Comparison of ENCODE assay signal across 14 cellular contexts in the genomic region with DNA sequence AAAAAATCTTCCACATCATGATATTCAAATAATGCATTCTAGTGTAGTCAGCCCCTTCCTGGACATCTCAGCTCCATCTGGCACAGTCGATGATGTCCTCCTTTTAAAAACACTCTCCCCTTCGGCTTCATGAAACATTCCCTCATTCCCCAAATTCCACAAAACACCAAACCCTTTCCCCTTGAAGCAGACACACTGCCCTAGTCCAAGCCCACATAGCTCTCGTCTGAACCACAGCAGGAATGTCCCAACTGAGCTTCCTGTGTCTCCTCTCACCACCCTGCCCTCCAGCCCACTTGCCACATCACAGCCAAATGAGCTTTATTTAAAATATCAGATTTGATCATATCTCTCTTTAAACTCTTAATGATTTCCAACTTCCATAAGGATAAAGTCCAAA.
DNase-seq lines count a peak whose midpoint lies in the region; ATAC-seq, FAIRE-seq and TF ChIP-seq lines count a peak whose summit lies in the region.
"Had no signal": no experiment of that assay in that cellular context is flagged by ENCODE, and none has a peak within 500 bp of the region (broad histone marks: within the 10 kb centered on the region; RNA-seq: fewer than 3 reads in every experiment).

No MANE protein-coding gene starts in this region.

- no peak overlapping the region for H3K4me3 ChIP-seq in hepatocyte
- H3K4me3 ChIP-seq: GM12878 had no signal

- DNase-seq in T-helper 2 cell treated with Interferon-gamma antibody and Interleukin-4, amounts not matched to agents 5 μg/mL and 100 μg/mL, for 36 hours (ENCODE audit: low spot score): no peak
- DNase-seq in T-helper 2 cell (no peak), amniotic epithelial cell (ENCODE audit: low read depth) (peak; percentile 92), hepatocyte (ENCODE audit: low spot score) (no peak), urothelium cell line (ENCODE audit: low spot score) (peak; percentile 72), GM10248 (ENCODE audit: extremely low spot score) (no peak)
- DNase-seq in effector memory CD8-positive, alpha-beta T cell: no peak
- DNase-seq: activated T-cell treated with anti-CD3 and anti-CD28 coated beads, Interleukin-2, amount 50 U/mL, for 4 hours; endodermal cell; NCI-H2081; T-cell had no signal

- no peaks in the 10 kb centered on the region for H3K27me3 ChIP-seq in hepatocyte

- FAIRE-seq in urothelium cell line (lab: Jason Lieb, UNC): peak; percentile 53
- FAIRE-seq: GM12878 had no signal

- no peak overlapping the region for H2AFZ ChIP-seq in hepatocyte

- peaks cover 17% of the 10 kb centered on the region for H3K4me1 ChIP-seq in hepatocyte (ENCODE audit: insufficient read depth)

- H3K36me3 ChIP-seq in hepatocyte (replicated peaks; ENCODE audit: insufficient read depth, low read depth): no peaks in the 10 kb centered on the region

- POLR2A ChIA-PET in GM10248 (lab: Yijun Ruan, JAX): no interaction called here

- H3K36me3 Mint-ChIP-seq in T-helper 2 cell treated with Interferon-gamma antibody and Interleukin-4, amounts not matched to agents 5 μg/mL and 100 μg/mL, for 36 hours (ENCODE audit: low read depth): peaks cover 3% of the 10 kb centered on the region
- no peaks in the 10 kb centered on the region for H3K36me3 Mint-ChIP-seq in effector memory CD8-positive, alpha-beta T cell (ENCODE audit: insufficient read depth)
- H3K36me3 Mint-ChIP-seq: T-cell had no signal

- peak overlapping the region; percentile 70 for H3K27ac ChIP-seq in hepatocyte

- no peak overlapping the region for H3K4me2 ChIP-seq in hepatocyte

- H3K9me3 ChIP-seq in hepatocyte (ENCODE audit: low read depth): no peaks in the 10 kb centered on the region

- ATAC-seq in effector memory CD8-positive, alpha-beta T cell (replicated peaks): no peak
- no peak for ATAC-seq in GM21825 (IDR thresholded peaks at IDR 0.05; ENCODE audit: unreplicated experiment)
- ATAC-seq: activated T-cell treated with anti-CD3 and anti-CD28 coated beads, Interleukin-2, amount 50 U/mL, for 4 hours; GM12878; T-cell had no signal

- no peaks in the 10 kb centered on the region for H4K20me1 ChIP-seq in hepatocyte (ENCODE audit: insufficient read depth, poor library complexity, severe bottlenecking)

- no peaks in the 10 kb centered on the region for H3K9me2 ChIP-seq in hepatocyte (replicated peaks; ENCODE audit: insufficient read depth)

- 63% methylated on average over 3 of the region's 3 CpGs for whole genome bisulfite sequencing in hepatocyte (ENCODE audit: low lambda C conversion rate, missing lambda C conversion rate)

- no peaks in the 10 kb centered on the region for H3K27me3 Mint-ChIP-seq in T-helper 2 cell treated with Interferon-gamma antibody and Interleukin-4, amounts not matched to agents 5 μg/mL and 100 μg/mL, for 36 hours (ENCODE audit: low read depth)
- H3K27me3 Mint-ChIP-seq in effector memory CD8-positive, alpha-beta T cell: no peaks in the 10 kb centered on the region
- H3K27me3 Mint-ChIP-seq: B cell had no signal

- no peaks in the 10 kb centered on the region for H3K9me3 Mint-ChIP-seq in T-helper 2 cell treated with Interferon-gamma antibody and Interleukin-4, amounts not matched to agents 5 μg/mL and 100 μg/mL, for 36 hours
- no peaks in the 10 kb centered on the region for H3K9me3 Mint-ChIP-seq in effector memory CD8-positive, alpha-beta T cell
- H3K9me3 Mint-ChIP-seq: activated T-cell treated with anti-CD3 and anti-CD28 coated beads, Interleukin-2, amount 50 U/mL, for 4 hours; endodermal cell; T-cell had no signal

- peak overlapping the region; percentile 18 for H3K4me3 Mint-ChIP-seq in T-helper 2 cell treated with Interferon-gamma antibody and Interleukin-4, amounts not matched to agents 5 μg/mL and 100 μg/mL, for 36 hours
- no peak overlapping the region for H3K4me3 Mint-ChIP-seq in effector memory CD8-positive, alpha-beta T cell
- H3K4me3 Mint-ChIP-seq: activated T-cell treated with anti-CD3 and anti-CD28 coated beads, Interleukin-2, amount 50 U/mL, for 4 hours; B cell; endodermal cell; T-cell had no signal

- H3K4me1 Mint-ChIP-seq in T-helper 2 cell treated with Interferon-gamma antibody and Interleukin-4, amounts not matched to agents 5 μg/mL and 100 μg/mL, for 36 hours (ENCODE audit: low read depth): peaks cover 78% of the 10 kb centered on the region
- H3K4me1 Mint-ChIP-seq in effector memory CD8-positive, alpha-beta T cell (ENCODE audit: low read depth in 2 of 2): no peaks in the 10 kb centered on the region
- H3K4me1 Mint-ChIP-seq: B cell, endodermal cell had no signal

- TF ChIP-seq CTCF in hepatocyte (IDR thresholded peaks at IDR 0.05; ENCODE audit: poor library complexity): no peak
- TF ChIP-seq CTCF in GM10248 (IDR thresholded peaks at IDR 0.05; ENCODE audit: control extremely low read depth, extremely low read depth, low read depth, missing control alignments): no peak

- no peaks in the 10 kb centered on the region for H3K79me2 ChIP-seq in hepatocyte

- peak overlapping the region; percentile 9 for H3K27ac Mint-ChIP-seq in T-helper 2 cell treated with Interferon-gamma antibody and Interleukin-4, amounts not matched to agents 5 μg/mL and 100 μg/mL, for 36 hours
- H3K27ac Mint-ChIP-seq in effector memory CD8-positive, alpha-beta T cell: no peak overlapping the region
- H3K27ac Mint-ChIP-seq: B cell, endodermal cell, T-cell had no signal

- CTCF ChIA-PET in GM10248 (lab: Yijun Ruan, JAX): interaction anchor here (1.0 to 1.2 kb wide), 3 partner anchors 13 to 120 kb away, joined by 3 to 4 read pairs (median 3); no protein-coding TSS in a partner anchor

Comparison
In these comparisons a context has a peak if more than half of its experiments do, and no peak if none do; other contexts are left out.
1. DNase-seq: peak in amniotic epithelial cell (single experiment) and urothelium cell line (single experiment); none in T-helper 2 cell treated with Interferon-gamma antibody and Interleukin-4, amounts not matched to agents 5 μg/mL and 100 μg/mL, for 36 hours (single experiment), T-helper 2 cell (0 of 5), hepatocyte (single experiment), GM10248 (single experiment) and effector memory CD8-positive, alpha-beta T cell (0 of 3).